20 cellular contexts compared by ENCODE assay signal in genomic region chr7:75992083-75992755, GRCh38. TPM values are rescaled to one million over a fixed set of nuclear protein-coding genes. Genes with fewer than 3 reads are reported as not detected.
A peak's percentile ranks its signal among the peaks of the same experiment; 100 is the strongest.
DNase-seq lines count a peak whose midpoint lies in the region; ATAC-seq and TF ChIP-seq lines count a peak whose summit lies in the region.
"Had no signal": no experiment of that assay in that cellular context is flagged by ENCODE, and none has a peak within 500 bp of the region (broad histone marks: within the 10 kb centered on the region; RNA-seq: fewer than 3 reads in every experiment).

No MANE protein-coding gene starts in this region.

- H2AFZ ChIP-seq in mesenchymal stem cell (ENCODE audit: low read depth, low read length): no peak overlapping the region

- no peak overlapping the region for H3K4me3 Mint-ChIP-seq in T-helper 2 cell treated with Interferon-gamma antibody and Interleukin-4, amounts not matched to agents 5 μg/mL and 100 μg/mL, for 36 hours
- H3K4me3 Mint-ChIP-seq: stimulated activated memory B cell treated with anti-CD40 and anti-IgM and Interleukin-4, amounts not matched to agents 10 μg/mL and 1 μg/mL and 100 μg/mL, for 72 hours had no signal

- no peak overlapping the region for H2BK120ac ChIP-seq in mesenchymal stem cell (ENCODE audit: low read depth, low read length)

- no peak overlapping the region for H3K27ac Mint-ChIP-seq in T-helper 2 cell treated with Interferon-gamma antibody and Interleukin-4, amounts not matched to agents 5 μg/mL and 100 μg/mL, for 36 hours

- H3K4ac ChIP-seq in mesenchymal stem cell (ENCODE audit: low read depth in 1 of 2, low read length in 2 of 2): no peak overlapping the region

- H2BK5ac ChIP-seq in mesenchymal stem cell (ENCODE audit: low read depth, low read length, poor library complexity, severe bottlenecking): no peak overlapping the region

- H4K8ac ChIP-seq in mesenchymal stem cell (ENCODE audit: low read length): no peak overlapping the region

- TF ChIP-seq CTCF in RWPE1 (conservative IDR thresholded peaks at IDR 0.05; ENCODE audit: low read depth) (no peak), suprapubic skin (IDR thresholded peaks at IDR 0.05) (no peak)

- H3K9me3 Mint-ChIP-seq in T-helper 2 cell treated with Interferon-gamma antibody and Interleukin-4, amounts not matched to agents 5 μg/mL and 100 μg/mL, for 36 hours: no peaks in the 10 kb centered on the region
- H3K9me3 Mint-ChIP-seq: nephron; stimulated activated memory B cell treated with anti-CD40 and anti-IgM and Interleukin-4, amounts not matched to agents 10 μg/mL and 1 μg/mL and 100 μg/mL, for 72 hours had no signal

- H3K27me3 Mint-ChIP-seq in T-helper 2 cell treated with Interferon-gamma antibody and Interleukin-4, amounts not matched to agents 5 μg/mL and 100 μg/mL, for 36 hours (ENCODE audit: low read depth): no peaks in the 10 kb centered on the region
- H3K27me3 Mint-ChIP-seq: stimulated activated memory B cell treated with anti-CD40 and anti-IgM and Interleukin-4, amounts not matched to agents 10 μg/mL and 1 μg/mL and 100 μg/mL, for 72 hours had no signal

- no peak overlapping the region for H2BK15ac ChIP-seq in mesenchymal stem cell (ENCODE audit: low read depth, poor library complexity, severe bottlenecking)

- H3K36me3 Mint-ChIP-seq in T-helper 2 cell treated with Interferon-gamma antibody and Interleukin-4, amounts not matched to agents 5 μg/mL and 100 μg/mL, for 36 hours (ENCODE audit: low read depth): peaks cover 10% of the 10 kb centered on the region

- H3K4me3 ChIP-seq in effector memory CD4-positive, alpha-beta T cell (ENCODE audit: insufficient read depth, low read depth, low read length, poor library complexity, severe bottlenecking): no peak overlapping the region
- H3K4me3 ChIP-seq in mesenchymal stem cell (ENCODE audit: insufficient read depth in 1 of 2, low read depth in 1 of 2, low read length in 2 of 2) (no peak overlapping the region), suprapubic skin (no peak overlapping the region)

- H3K4me1 Mint-ChIP-seq in T-helper 2 cell treated with Interferon-gamma antibody and Interleukin-4, amounts not matched to agents 5 μg/mL and 100 μg/mL, for 36 hours (ENCODE audit: low read depth): peaks cover 12% of the 10 kb centered on the region

- H3K27me3 ChIP-seq in effector memory CD4-positive, alpha-beta T cell (replicated peaks; ENCODE audit: control insufficient read depth, insufficient read depth, low read length, poor library complexity, severe bottlenecking): no peaks in the 10 kb centered on the region
- H3K27me3 ChIP-seq in mesenchymal stem cell (ENCODE audit: control insufficient read depth in 1 of 2, insufficient read depth in 1 of 2, low read length in 2 of 2) (no peaks in the 10 kb centered on the region), suprapubic skin (no peaks in the 10 kb centered on the region)

- H3K27ac ChIP-seq in RWPE1: peak overlapping the region; percentile 76
- peak overlapping the region; percentile 18 for H3K27ac ChIP-seq in effector memory CD4-positive, alpha-beta T cell (ENCODE audit: insufficient read depth, low read length, poor library complexity, severe bottlenecking)
- H3K27ac ChIP-seq in mesenchymal stem cell (ENCODE audit: low read length, poor library complexity, severe bottlenecking): no peak overlapping the region
- no peak overlapping the region for H3K27ac ChIP-seq in suprapubic skin

- no peak overlapping the region for H3K14ac ChIP-seq in mesenchymal stem cell (ENCODE audit: low read length in 2 of 2)

- no peaks in the 10 kb centered on the region for H3K9me3 ChIP-seq in effector memory CD4-positive, alpha-beta T cell (ENCODE audit: control insufficient read depth, low read length)
- H3K9me3 ChIP-seq in mesenchymal stem cell (ENCODE audit: control insufficient read depth, low read length) (no peaks in the 10 kb centered on the region), suprapubic skin (no peaks in the 10 kb centered on the region)

- H2BK12ac ChIP-seq in mesenchymal stem cell (ENCODE audit: low read length in 2 of 2): no peak overlapping the region

- peak overlapping the region; percentile 71 for H2AK5ac ChIP-seq in mesenchymal stem cell (ENCODE audit: low read length, severe bottlenecking)

- no peak overlapping the region for H3K18ac ChIP-seq in mesenchymal stem cell (ENCODE audit: low read depth in 1 of 2, low read length in 2 of 2)

- no peak for TF ChIP-seq EP300 in suprapubic skin (IDR thresholded peaks at IDR 0.05)

- TF ChIP-seq POLR2A in suprapubic skin (IDR thresholded peaks at IDR 0.05): no peak

- no peak for DNase-seq in RWPE1 (ENCODE audit: low spot score)
- no peak for DNase-seq in effector memory CD4-positive, alpha-beta T cell
- DNase-seq in mesenchymal stem cell: no peak
- peak; percentile 60 to 69 for DNase-seq in suprapubic skin (ENCODE audit: low spot score in 2 of 2)
- no peak for DNase-seq in T-helper 2 cell treated with Interferon-gamma antibody and Interleukin-4, amounts not matched to agents 5 μg/mL and 100 μg/mL, for 36 hours (ENCODE audit: low spot score)
- DNase-seq in NOMO-1 treated with dmso at 0.1 percent for 144 hours (lab: John Stamatoyannopoulos, UW; ENCODE audit: unreplicated experiment): no peak
- DNase-seq in activated CD8-positive, alpha-beta memory T cell treated with anti-CD3 and anti-CD28 coated beads, Interleukin-2, amount 50 U/mL, for 4 hours: no peak
- DNase-seq: activated CD4-positive, alpha-beta T cell treated with anti-CD3 and anti-CD28 coated beads for 1 hour; amniotic stem cell; central memory CD4-positive, alpha-beta T cell; KBM-7; mammary epithelial cell; NCI-H2029; NCI-H446 treated with DMSO at 0.1 percent for 48 hours; stimulated activated CD4-positive, alpha-beta T cell treated with anti-CD3 and anti-CD28 coated beads, Interleukin-15, amount 100 ng/mL, for 24 hours; T-helper 9 cell had no signal

- POLR2A ChIA-PET in RWPE1 (lab: Yijun Ruan, JAX; ENCODE audit: low non-redundant PET): no interaction called here

- H3K4me2 ChIP-seq in mesenchymal stem cell (ENCODE audit: low read length, poor library complexity, severe bottlenecking): no peak overlapping the region

- no peak overlapping the region for H3K23ac ChIP-seq in mesenchymal stem cell (ENCODE audit: low read length in 2 of 2)

- no peak overlapping the region for H4K91ac ChIP-seq in mesenchymal stem cell (ENCODE audit: low read length)

- H3K79me1 ChIP-seq in mesenchymal stem cell (replicated peaks; ENCODE audit: low read length, poor library complexity, severe bottlenecking): peaks cover 11% of the 10 kb centered on the region

- H3K9ac ChIP-seq in mesenchymal stem cell (ENCODE audit: low read length): no peak overlapping the region

- peaks cover 12% of the 10 kb centered on the region for H3K4me1 ChIP-seq in effector memory CD4-positive, alpha-beta T cell (ENCODE audit: control insufficient read depth, insufficient read depth, low read length, poor library complexity, severe bottlenecking)
- H3K4me1 ChIP-seq in mesenchymal stem cell (ENCODE audit: control insufficient read depth, insufficient read depth, low read depth, low read length) (peaks cover 32% of the 10 kb centered on the region), suprapubic skin (peaks cover 46% of the 10 kb centered on the region)

- CTCF ChIA-PET in RWPE1 (lab: Yijun Ruan, JAX): no interaction called here

- H3K36me3 ChIP-seq in effector memory CD4-positive, alpha-beta T cell (ENCODE audit: control insufficient read depth, insufficient read depth, low read length): peaks cover 14% of the 10 kb centered on the region
- H3K36me3 ChIP-seq in mesenchymal stem cell (ENCODE audit: control insufficient read depth in 1 of 2, insufficient read depth in 2 of 2, low read depth in 1 of 2, low read length in 2 of 2) (peaks cover 24 to 39% of the 10 kb centered on the region in 2 experiments), suprapubic skin (peaks cover 12% of the 10 kb centered on the region)

- no peak for ATAC-seq in HG03045 (IDR thresholded peaks at IDR 0.05; ENCODE audit: unreplicated experiment)
- ATAC-seq: HCT116; stimulated activated memory B cell treated with anti-CD40 and anti-IgM and Interleukin-4, amounts not matched to agents 10 μg/mL and 1 μg/mL and 100 μg/mL, for 72 hours had no signal

- 93% methylated on average over 18 of the region's 20 CpGs for WGBS in mesenchymal stem cell
- WGBS in suprapubic skin: 84% methylated on average over 6 of the region's 20 CpGs

RNA-seq across cellular contexts. Expression of gene TMEM120A, which starts 2.2 kb away (rescaled TPM):
- polyA plus RNA-seq in mesenchymal stem cell (2013, experiment 1 of 2): 54.5 TPM
- polyA plus RNA-seq in mesenchymal stem cell (2013, experiment 2 of 2): 54.2 TPM
- total RNA-seq in suprapubic skin: 10 to 100 TPM; 21.0 to 34.0 (median 22.4) TPM

RNA-seq across cellular contexts. Expression of gene STYXL1, which starts 55.6 kb away (rescaled TPM):
- polyA plus RNA-seq in mesenchymal stem cell (2013, experiment 1 of 2): 32.4 TPM
- 29.5 TPM for polyA plus RNA-seq in mesenchymal stem cell (2013, experiment 2 of 2)
- total RNA-seq in suprapubic skin: 10 to 100 TPM in 3 of 4 donors, 1 to 10 TPM in 1; 8.8 to 59.5 (median 41.2) TPM

RNA-seq across cellular contexts. Expression of gene MDH2, which starts 55.7 kb away (rescaled TPM):
- polyA plus RNA-seq in mesenchymal stem cell (2013, experiment 1 of 2): 286 TPM
- polyA plus RNA-seq in mesenchymal stem cell (2013, experiment 2 of 2): 277 TPM
- total RNA-seq in suprapubic skin: 100 to 1,000 TPM in 3 of 4 donors, 10 to 100 TPM in 1; 99.8 to 127 (median 116) TPM

Comparison
In these comparisons a context has a peak if more than half of its experiments do, and no peak if none do; other contexts are left out.
1. DNase-seq: peak in suprapubic skin (2 of 2); none in RWPE1 (single experiment), effector memory CD4-positive, alpha-beta T cell (0 of 3), mesenchymal stem cell (single experiment), T-helper 2 cell treated with Interferon-gamma antibody and Interleukin-4, amounts not matched to agents 5 μg/mL and 100 μg/mL, for 36 hours (single experiment), NOMO-1 treated with dmso at 0.1 percent for 144 hours (single experiment) and activated CD8-positive, alpha-beta memory T cell treated with anti-CD3 and anti-CD28 coated beads, Interleukin-2, amount 50 U/mL, for 4 hours (single experiment).
2. H3K27ac ChIP-seq: peak in RWPE1 (single experiment) and effector memory CD4-positive, alpha-beta T cell (single experiment); none in mesenchymal stem cell (single experiment) and suprapubic skin (single experiment).